ENCODE assay signal across 22 cellular contexts in the genomic region with DNA sequence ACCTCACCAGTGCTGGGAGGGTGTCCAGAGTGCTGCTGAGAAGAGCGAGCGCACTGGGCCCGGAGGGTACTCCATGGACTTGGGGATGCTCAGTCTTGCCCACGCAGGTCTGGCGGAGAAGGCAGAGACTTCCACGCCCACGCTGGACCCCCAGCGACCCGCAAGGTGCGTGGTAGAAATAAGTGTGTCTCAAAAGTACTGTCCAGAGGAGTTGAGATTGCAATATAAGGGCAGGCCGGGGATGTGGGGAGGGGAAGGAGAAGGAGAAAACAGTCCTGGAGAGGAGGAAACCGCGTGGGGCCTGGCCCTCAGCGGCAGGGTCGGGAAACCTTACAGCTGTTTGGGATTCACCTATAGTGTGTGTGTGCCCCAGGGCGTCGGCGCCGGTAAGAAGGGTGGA.
"Had no signal": no experiment of that assay in that cellular context is flagged by ENCODE, and none has a peak within 500 bp of the region (broad histone marks: within the 10 kb centered on the region; RNA-seq: fewer than 3 reads in every experiment).

No MANE protein-coding gene starts in this region.

- ATAC-seq: HepG2 had no signal

- H3K9ac ChIP-seq: SK-N-SH had no signal

- H3K4me3 ChIP-seq: MG63 had no signal

- H3K36me3 ChIP-seq: MG63 had no signal

- H3K27me3 ChIP-seq: MG63 had no signal

- DNase-seq: IMR-90, Karpas-422, KG1, MG63, NCI-H1092, NCI-H1105 treated with DMSO at 0.1 percent for 48 hours, NCI-H1417 treated with DMSO at 0.1 percent for 48 hours, NCI-H146, NCI-H1694 treated with DMSO at 0.1 percent for 48 hours, NCI-H1930, NCI-H2081, NCI-H2107, NCI-H2227 treated with DMSO at 0.1 percent for 48 hours, NCI-H524, NCI-H526 treated with DMSO at 0.1 percent for 48 hours, NCI-H748 treated with DMSO at 0.1 percent for 48 hours, Right ventricle myocardium superior, RPMI8226, SIG-M5, SK-N-SH had no signal

- H3K4me2 ChIP-seq: SK-N-SH had no signal

- H3K9me2 ChIP-seq: SK-N-SH had no signal

- FAIRE-seq: HepG2, RCC 7860 had no signal

- H3K9me3 ChIP-seq: MG63, SK-N-SH had no signal
